Comparison of ENCODE assay signal across 1 cellular context in the genomic region with DNA sequence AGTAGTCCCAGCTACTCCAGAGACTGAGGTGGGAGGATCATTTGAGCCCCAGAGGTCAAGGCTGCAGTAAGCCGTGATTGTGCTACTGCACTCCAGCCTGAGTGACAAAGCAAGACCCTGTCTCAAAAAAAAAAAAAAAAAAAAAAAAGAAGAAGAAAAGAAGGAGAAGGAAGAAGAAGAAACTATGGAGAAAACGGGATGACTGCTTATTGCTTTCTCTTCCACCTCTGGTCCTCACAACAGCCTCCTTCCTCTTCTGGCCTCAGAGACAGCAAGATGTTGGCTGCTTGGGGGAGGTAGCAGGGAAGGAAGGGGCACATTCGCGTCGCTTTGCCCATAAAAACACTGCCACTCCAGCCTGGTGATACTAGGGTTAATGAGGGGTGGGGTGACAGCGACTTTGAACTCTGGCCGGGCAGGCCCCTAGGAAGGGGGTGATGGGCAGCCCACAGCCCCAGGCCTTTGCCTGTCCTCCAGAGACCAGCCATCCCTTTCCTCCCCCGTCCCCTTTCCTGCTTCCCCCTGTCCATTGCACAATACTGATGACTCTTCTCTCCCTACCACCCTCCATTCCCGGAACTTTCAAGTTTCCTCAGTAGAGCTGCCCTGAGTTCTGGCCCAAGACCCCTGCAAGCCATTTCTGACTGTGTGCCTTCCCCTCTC.
A peak's percentile ranks its signal among the peaks of the same experiment; 100 is the strongest.
TF ChIP-seq lines count a peak whose summit lies in the region.

No MANE protein-coding gene starts in this region.

TF ChIP-seq in HepG2, 621 proteins besides CTCF, POLR2A, EP300 and RAD21 (continued from another document and continues in another):
- TF ChIP-seq, protein P1, sequence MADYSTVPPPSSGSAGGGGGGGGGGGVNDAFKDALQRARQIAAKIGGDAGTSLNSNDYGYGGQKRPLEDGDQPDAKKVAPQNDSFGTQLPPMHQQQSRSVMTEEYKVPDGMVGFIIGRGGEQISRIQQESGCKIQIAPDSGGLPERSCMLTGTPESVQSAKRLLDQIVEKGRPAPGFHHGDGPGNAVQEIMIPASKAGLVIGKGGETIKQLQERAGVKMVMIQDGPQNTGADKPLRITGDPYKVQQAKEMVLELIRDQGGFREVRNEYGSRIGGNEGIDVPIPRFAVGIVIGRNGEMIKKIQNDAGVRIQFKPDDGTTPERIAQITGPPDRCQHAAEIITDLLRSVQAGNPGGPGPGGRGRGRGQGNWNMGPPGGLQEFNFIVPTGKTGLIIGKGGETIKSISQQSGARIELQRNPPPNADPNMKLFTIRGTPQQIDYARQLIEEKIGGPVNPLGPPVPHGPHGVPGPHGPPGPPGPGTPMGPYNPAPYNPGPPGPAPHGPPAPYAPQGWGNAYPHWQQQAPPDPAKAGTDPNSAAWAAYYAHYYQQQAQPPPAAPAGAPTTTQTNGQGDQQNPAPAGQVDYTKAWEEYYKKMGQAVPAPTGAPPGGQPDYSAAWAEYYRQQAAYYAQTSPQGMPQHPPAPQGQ (CRISPR knock-in tag; IDR thresholded peaks at IDR 0.05; ENCODE audit: borderline replicate concordance), result peak; percentile 30; the same call in 1 of the 2 replicates
- 0 out of 2 replicates have a peak, but pooled peaks have one; percentile 32 for TF ChIP-seq SMAD1 (CRISPR knock-in tag; IDR thresholded peaks at IDR 0.05; ENCODE audit: borderline replicate concordance, low read depth)
- TF ChIP-seq RBFOX2 (IDR thresholded peaks at IDR 0.05; ENCODE audit: low read depth, low read length), result 0 out of 2 replicates have a peak, but pooled peaks have one; percentile 56
- TF ChIP-seq ZNF124 (CRISPR knock-in tag; IDR thresholded peaks at IDR 0.05), result 0 out of 2 replicates have a peak, but pooled peaks have one; percentile 13
- TF ChIP-seq, protein P2, sequence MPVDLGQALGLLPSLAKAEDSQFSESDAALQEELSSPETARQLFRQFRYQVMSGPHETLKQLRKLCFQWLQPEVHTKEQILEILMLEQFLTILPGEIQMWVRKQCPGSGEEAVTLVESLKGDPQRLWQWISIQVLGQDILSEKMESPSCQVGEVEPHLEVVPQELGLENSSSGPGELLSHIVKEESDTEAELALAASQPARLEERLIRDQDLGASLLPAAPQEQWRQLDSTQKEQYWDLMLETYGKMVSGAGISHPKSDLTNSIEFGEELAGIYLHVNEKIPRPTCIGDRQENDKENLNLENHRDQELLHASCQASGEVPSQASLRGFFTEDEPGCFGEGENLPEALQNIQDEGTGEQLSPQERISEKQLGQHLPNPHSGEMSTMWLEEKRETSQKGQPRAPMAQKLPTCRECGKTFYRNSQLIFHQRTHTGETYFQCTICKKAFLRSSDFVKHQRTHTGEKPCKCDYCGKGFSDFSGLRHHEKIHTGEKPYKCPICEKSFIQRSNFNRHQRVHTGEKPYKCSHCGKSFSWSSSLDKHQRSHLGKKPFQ (CRISPR knock-in tag; IDR thresholded peaks at IDR 0.05; ENCODE audit: insufficient replicate concordance), result no peak
- TF ChIP-seq SMARCC2 (IDR thresholded peaks at IDR 0.05), result no peak
- TF ChIP-seq BORCS8-MEF2B (CRISPR knock-in tag; IDR thresholded peaks at IDR 0.05), result peak; percentile 49; the same call in 1 of the 2 replicates
- TF ChIP-seq, protein P3, sequence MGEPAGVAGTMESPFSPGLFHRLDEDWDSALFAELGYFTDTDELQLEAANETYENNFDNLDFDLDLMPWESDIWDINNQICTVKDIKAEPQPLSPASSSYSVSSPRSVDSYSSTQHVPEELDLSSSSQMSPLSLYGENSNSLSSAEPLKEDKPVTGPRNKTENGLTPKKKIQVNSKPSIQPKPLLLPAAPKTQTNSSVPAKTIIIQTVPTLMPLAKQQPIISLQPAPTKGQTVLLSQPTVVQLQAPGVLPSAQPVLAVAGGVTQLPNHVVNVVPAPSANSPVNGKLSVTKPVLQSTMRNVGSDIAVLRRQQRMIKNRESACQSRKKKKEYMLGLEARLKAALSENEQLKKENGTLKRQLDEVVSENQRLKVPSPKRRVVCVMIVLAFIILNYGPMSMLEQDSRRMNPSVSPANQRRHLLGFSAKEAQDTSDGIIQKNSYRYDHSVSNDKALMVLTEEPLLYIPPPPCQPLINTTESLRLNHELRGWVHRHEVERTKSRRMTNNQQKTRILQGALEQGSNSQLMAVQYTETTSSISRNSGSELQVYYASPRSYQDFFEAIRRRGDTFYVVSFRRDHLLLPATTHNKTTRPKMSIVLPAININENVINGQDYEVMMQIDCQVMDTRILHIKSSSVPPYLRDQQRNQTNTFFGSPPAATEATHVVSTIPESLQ (CRISPR knock-in tag; conservative IDR thresholded peaks at IDR 0.05), result no peak
- TF ChIP-seq ZFX (CRISPR knock-in tag; IDR thresholded peaks at IDR 0.05; ENCODE audit: low read depth), result peak; percentile 75
- TF ChIP-seq DMAP1 (CRISPR knock-in tag; IDR thresholded peaks at IDR 0.05), result peak; percentile 35; the same call in 1 of the 2 replicates
- peak; percentile 66; the same call in 1 of the 2 replicates for TF ChIP-seq ARNT2 (CRISPR knock-in tag; IDR thresholded peaks at IDR 0.05; ENCODE audit: low read depth)
- TF ChIP-seq CREM (IDR thresholded peaks at IDR 0.05), result peak; percentile 40; the same call in 1 of the 2 replicates
- no peak for TF ChIP-seq CREM (CRISPR knock-in tag; IDR thresholded peaks at IDR 0.05)
- no peak for TF ChIP-seq TFDP1 (CRISPR knock-in tag; IDR thresholded peaks at IDR 0.05; ENCODE audit: borderline replicate concordance)
- TF ChIP-seq, protein P4, sequence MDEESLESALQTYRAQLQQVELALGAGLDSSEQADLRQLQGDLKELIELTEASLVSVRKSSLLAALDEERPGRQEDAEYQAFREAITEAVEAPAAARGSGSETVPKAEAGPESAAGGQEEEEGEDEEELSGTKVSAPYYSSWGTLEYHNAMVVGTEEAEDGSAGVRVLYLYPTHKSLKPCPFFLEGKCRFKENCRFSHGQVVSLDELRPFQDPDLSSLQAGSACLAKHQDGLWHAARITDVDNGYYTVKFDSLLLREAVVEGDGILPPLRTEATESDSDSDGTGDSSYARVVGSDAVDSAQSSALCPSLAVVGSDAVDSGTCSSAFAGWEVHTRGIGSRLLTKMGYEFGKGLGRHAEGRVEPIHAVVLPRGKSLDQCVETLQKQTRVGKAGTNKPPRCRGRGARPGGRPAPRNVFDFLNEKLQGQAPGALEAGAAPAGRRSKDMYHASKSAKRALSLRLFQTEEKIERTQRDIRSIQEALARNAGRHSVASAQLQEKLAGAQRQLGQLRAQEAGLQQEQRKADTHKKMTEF (CRISPR knock-in tag; IDR thresholded peaks at IDR 0.05), result peak; percentile 27; the same call in 1 of the 2 replicates
- TF ChIP-seq HOXA9 (CRISPR knock-in tag; IDR thresholded peaks at IDR 0.05; ENCODE audit: borderline replicate concordance), result no peak
- TF ChIP-seq, protein P5, sequence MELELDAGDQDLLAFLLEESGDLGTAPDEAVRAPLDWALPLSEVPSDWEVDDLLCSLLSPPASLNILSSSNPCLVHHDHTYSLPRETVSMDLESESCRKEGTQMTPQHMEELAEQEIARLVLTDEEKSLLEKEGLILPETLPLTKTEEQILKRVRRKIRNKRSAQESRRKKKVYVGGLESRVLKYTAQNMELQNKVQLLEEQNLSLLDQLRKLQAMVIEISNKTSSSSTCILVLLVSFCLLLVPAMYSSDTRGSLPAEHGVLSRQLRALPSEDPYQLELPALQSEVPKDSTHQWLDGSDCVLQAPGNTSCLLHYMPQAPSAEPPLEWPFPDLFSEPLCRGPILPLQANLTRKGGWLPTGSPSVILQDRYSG (CRISPR knock-in tag; IDR thresholded peaks at IDR 0.05), result no peak
- TF ChIP-seq RARA (CRISPR knock-in tag; IDR thresholded peaks at IDR 0.05), result peak; percentile 56
- TF ChIP-seq ZNF788 (CRISPR knock-in tag; IDR thresholded peaks at IDR 0.05; ENCODE audit: borderline replicate concordance), result peak; percentile 72
- peak; percentile 78 for TF ChIP-seq HNRNPK (IDR thresholded peaks at IDR 0.05; ENCODE audit: low read depth, low read length, poor library complexity, severe bottlenecking)
- no peak for TF ChIP-seq YEATS4 (CRISPR knock-in tag; IDR thresholded peaks at IDR 0.05; ENCODE audit: borderline replicate concordance)
- no peak for TF ChIP-seq NONO (IDR thresholded peaks at IDR 0.05)
- 0 out of 2 replicates have a peak, but pooled peaks have one; percentile 38 for TF ChIP-seq NONO (CRISPR knock-in tag; conservative IDR thresholded peaks at IDR 0.05)
- TF ChIP-seq MAZ (IDR thresholded peaks at IDR 0.05; ENCODE audit: borderline replicate concordance, low read depth, low read length), result 0 out of 2 replicates have a peak, but pooled peaks have one; percentile 32
- TF ChIP-seq MAZ (CRISPR knock-in tag; IDR thresholded peaks at IDR 0.05; ENCODE audit: low read depth), result peak; percentile 33; the same call in 1 of the 2 replicates
- no peak; the same call in 1 of the 2 replicates for TF ChIP-seq ZFY (CRISPR knock-in tag; IDR thresholded peaks at IDR 0.05)
- TF ChIP-seq, protein P6, sequence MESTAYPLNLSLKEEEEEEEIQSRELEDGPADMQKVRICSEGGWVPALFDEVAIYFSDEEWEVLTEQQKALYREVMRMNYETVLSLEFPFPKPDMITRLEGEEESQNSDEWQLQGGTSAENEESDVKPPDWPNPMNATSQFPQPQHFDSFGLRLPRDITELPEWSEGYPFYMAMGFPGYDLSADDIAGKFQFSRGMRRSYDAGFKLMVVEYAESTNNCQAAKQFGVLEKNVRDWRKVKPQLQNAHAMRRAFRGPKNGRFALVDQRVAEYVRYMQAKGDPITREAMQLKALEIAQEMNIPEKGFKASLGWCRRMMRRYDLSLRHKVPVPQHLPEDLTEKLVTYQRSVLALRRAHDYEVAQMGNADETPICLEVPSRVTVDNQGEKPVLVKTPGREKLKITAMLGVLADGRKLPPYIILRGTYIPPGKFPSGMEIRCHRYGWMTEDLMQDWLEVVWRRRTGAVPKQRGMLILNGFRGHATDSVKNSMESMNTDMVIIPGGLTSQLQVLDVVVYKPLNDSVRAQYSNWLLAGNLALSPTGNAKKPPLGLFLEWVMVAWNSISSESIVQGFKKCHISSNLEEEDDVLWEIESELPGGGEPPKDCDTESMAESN (CRISPR knock-in tag; conservative IDR thresholded peaks at IDR 0.05), result 0 out of 2 replicates have a peak, but pooled peaks have one; percentile 1
- TF ChIP-seq, protein P7, sequence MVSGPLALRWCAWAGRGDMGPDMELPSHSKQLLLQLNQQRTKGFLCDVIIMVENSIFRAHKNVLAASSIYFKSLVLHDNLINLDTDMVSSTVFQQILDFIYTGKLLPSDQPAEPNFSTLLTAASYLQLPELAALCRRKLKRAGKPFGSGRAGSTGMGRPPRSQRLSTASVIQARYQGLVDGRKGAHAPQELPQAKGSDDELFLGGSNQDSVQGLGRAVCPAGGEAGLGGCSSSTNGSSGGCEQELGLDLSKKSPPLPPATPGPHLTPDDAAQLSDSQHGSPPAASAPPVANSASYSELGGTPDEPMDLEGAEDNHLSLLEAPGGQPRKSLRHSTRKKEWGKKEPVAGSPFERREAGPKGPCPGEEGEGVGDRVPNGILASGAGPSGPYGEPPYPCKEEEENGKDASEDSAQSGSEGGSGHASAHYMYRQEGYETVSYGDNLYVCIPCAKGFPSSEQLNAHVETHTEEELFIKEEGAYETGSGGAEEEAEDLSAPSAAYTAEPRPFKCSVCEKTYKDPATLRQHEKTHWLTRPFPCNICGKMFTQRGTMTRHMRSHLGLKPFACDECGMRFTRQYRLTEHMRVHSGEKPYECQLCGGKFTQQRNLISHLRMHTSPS (CRISPR knock-in tag; IDR thresholded peaks at IDR 0.05; ENCODE audit: low read depth), result peak; percentile 77
- peak; percentile 97 for TF ChIP-seq ZNF652 (CRISPR knock-in tag; IDR thresholded peaks at IDR 0.05; ENCODE audit: borderline replicate concordance, low read depth)
- 0 out of 2 replicates have a peak, but pooled peaks have one; percentile 17 for TF ChIP-seq ZNF563 (CRISPR knock-in tag; IDR thresholded peaks at IDR 0.05)
- no peak for TF ChIP-seq CCAR2 (optimal IDR thresholded peaks at IDR 0.05; ENCODE audit: low read depth, low read length)
- TF ChIP-seq HCFC1 (IDR thresholded peaks at IDR 0.05; ENCODE audit: low read depth, low read length), result no peak
- no peak for TF ChIP-seq ZNF30 (CRISPR knock-in tag; IDR thresholded peaks at IDR 0.05)
- no peak for TF ChIP-seq TBP (CRISPR knock-in tag; IDR thresholded peaks at IDR 0.05)
- TF ChIP-seq SALL1 (CRISPR knock-in tag; IDR thresholded peaks at IDR 0.05), result peak; percentile 66
- no peak for TF ChIP-seq MAFG (CRISPR knock-in tag; IDR thresholded peaks at IDR 0.05)
- TF ChIP-seq, protein P8, sequence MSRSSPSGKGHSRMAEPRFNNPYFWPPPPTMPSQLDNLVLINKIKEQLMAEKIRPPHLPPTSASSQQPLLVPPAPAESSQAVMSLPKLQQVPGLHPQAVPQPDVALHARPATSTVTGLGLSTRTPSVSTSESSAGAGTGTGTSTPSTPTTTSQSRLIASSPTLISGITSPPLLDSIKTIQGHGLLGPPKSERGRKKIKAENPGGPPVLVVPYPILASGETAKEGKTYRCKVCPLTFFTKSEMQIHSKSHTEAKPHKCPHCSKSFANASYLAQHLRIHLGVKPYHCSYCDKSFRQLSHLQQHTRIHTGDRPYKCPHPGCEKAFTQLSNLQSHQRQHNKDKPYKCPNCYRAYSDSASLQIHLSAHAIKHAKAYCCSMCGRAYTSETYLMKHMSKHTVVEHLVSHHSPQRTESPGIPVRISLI (CRISPR knock-in tag; IDR thresholded peaks at IDR 0.05; ENCODE audit: borderline replicate concordance), result peak; percentile 79; the same call in 1 of the 2 replicates
- peak; percentile 42 for TF ChIP-seq FOXA3 (CRISPR knock-in tag; IDR thresholded peaks at IDR 0.05)
- peak; percentile 63; the same call in 1 of the 2 replicates for TF ChIP-seq SIN3A (IDR thresholded peaks at IDR 0.05; ENCODE audit: borderline replicate concordance, low read depth, low read length)
- TF ChIP-seq ZNF232 (CRISPR knock-in tag; IDR thresholded peaks at IDR 0.05; ENCODE audit: borderline replicate concordance), result no peak
- peak; percentile 46; the same call in 1 of the 2 replicates for TF ChIP-seq ZNF749 (CRISPR knock-in tag; IDR thresholded peaks at IDR 0.05; ENCODE audit: borderline replicate concordance)
- TF ChIP-seq KAT7 (CRISPR knock-in tag; IDR thresholded peaks at IDR 0.05; ENCODE audit: borderline replicate concordance), result peak; percentile 35
- TF ChIP-seq GZF1 (CRISPR knock-in tag; IDR thresholded peaks at IDR 0.05), result no peak
- TF ChIP-seq KLF6 (CRISPR knock-in tag; IDR thresholded peaks at IDR 0.05), result no peak
- TF ChIP-seq MED1 (CRISPR knock-in tag; IDR thresholded peaks at IDR 0.05), result 0 out of 2 replicates have a peak, but pooled peaks have one; percentile 25
